Comparison of ENCODE assay signal across 1 cellular context in the genomic region with DNA sequence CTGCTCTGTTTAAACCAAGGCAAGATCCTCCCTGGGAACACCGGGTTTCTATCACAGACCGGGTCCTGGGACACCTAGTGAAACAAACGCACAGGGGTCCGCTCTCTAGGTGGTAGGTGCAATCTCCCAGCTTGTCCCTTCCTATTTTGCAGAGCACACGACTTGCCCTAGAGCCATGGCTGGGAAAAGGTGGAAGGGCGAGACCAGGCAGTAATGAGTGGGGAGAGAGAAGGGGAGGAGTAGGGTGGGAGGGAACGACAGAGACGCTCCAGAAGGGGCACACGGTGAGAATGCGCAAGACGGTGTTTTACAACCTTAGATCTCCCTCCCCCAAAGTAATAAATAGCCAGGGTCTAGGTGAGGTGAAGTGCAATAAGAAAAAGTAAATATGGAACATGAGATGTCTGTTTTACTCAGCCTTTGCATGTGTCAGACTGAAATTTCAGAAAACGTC.
A peak's percentile ranks its signal among the peaks of the same experiment; 100 is the strongest.
TF ChIP-seq lines count a peak whose summit lies in the region.

No MANE protein-coding gene starts in this region.

TF ChIP-seq in H1, 55 proteins besides CTCF, POLR2A, EP300 and RAD21:
- TF ChIP-seq SUZ12 (IDR thresholded peaks at IDR 0.05; ENCODE audit: low read length), result peak; percentile 79; the same call in 1 of the 2 replicates
- peak; percentile 61 for TF ChIP-seq EZH2 (IDR thresholded peaks at IDR 0.05; ENCODE audit: low read depth, low read length, severe bottlenecking)
- no peak for TF ChIP-seq SAP30 (IDR thresholded peaks at IDR 0.05; ENCODE audit: insufficient read depth, insufficient replicate concordance, low read length)
TF ChIP-seq in H1: peak in this region for 2.
